In the genomic region with DNA sequence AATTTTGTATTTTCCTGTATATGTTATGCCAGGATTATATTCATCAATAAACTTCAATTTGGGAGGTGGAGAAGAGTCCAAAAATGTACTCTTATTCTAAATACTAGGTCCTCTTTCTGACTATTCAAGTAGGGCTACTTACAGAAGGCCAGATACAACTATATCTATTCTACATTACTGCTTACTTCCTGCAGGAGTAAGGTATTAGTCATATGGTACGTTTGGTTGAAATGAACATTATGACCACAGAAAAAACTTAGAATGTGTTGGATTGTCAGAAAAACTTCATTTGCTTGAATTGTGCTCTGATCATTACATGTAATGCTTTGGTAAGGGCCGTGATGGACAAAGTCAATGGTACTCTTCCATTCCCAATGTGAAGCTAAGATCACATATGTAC, we compare ENCODE assay signal across 9 cellular contexts.
DNase-seq lines count a peak whose midpoint lies in the region; ATAC-seq lines count a peak whose summit lies in the region.
"Had no signal": no experiment of that assay in that cellular context is flagged by ENCODE, and none has a peak within 500 bp of the region (broad histone marks: within the 10 kb centered on the region; RNA-seq: fewer than 3 reads in every experiment).

No MANE protein-coding gene starts in this region.

- no peaks in the 10 kb centered on the region for H3K9me3 Mint-ChIP-seq in central memory CD8-positive, alpha-beta T cell

- H3K27ac Mint-ChIP-seq in central memory CD8-positive, alpha-beta T cell (ENCODE audit: low read depth), result peak overlapping the region; percentile 95

- peaks cover 58% of the 10 kb centered on the region for H3K4me1 Mint-ChIP-seq in central memory CD8-positive, alpha-beta T cell

- peaks cover 36% of the 10 kb centered on the region for H3K36me3 Mint-ChIP-seq in central memory CD8-positive, alpha-beta T cell (ENCODE audit: insufficient read depth)

- H3K4me3 Mint-ChIP-seq in central memory CD8-positive, alpha-beta T cell, result peak overlapping the region; percentile 66

- H3K27me3 Mint-ChIP-seq in central memory CD8-positive, alpha-beta T cell, result no peaks in the 10 kb centered on the region

- DNase-seq in ELR (ENCODE audit: low read depth), result peak; percentile 59
- no peak for DNase-seq in central memory CD8-positive, alpha-beta T cell (ENCODE audit: low spot score in 2 of 2)
- no peak for DNase-seq in SIG-M5 (lab: John Stamatoyannopoulos, UW)
- no peak for DNase-seq in AML-193 (lab: John Stamatoyannopoulos, UW)
- no peak for DNase-seq in NOMO-1 treated with DMSO at 0.1 percent for 48 hours (lab: John Stamatoyannopoulos, UW; ENCODE audit: unreplicated experiment)
- DNase-seq: T1000 had no signal

- ATAC-seq in GM21390 (IDR thresholded peaks at IDR 0.05; ENCODE audit: unreplicated experiment) (peak; percentile 34), HG03469 (IDR thresholded peaks at IDR 0.05; ENCODE audit: unreplicated experiment) (peak; percentile 25), GM19467 (IDR thresholded peaks at IDR 0.05; ENCODE audit: unreplicated experiment) (no peak)
- peak; percentile 28 for ATAC-seq in central memory CD8-positive, alpha-beta T cell (replicated peaks; ENCODE audit: extremely low read depth, poor library complexity, severe bottlenecking)
